ENCODE assay signal across 11 cellular contexts in the genomic region with DNA sequence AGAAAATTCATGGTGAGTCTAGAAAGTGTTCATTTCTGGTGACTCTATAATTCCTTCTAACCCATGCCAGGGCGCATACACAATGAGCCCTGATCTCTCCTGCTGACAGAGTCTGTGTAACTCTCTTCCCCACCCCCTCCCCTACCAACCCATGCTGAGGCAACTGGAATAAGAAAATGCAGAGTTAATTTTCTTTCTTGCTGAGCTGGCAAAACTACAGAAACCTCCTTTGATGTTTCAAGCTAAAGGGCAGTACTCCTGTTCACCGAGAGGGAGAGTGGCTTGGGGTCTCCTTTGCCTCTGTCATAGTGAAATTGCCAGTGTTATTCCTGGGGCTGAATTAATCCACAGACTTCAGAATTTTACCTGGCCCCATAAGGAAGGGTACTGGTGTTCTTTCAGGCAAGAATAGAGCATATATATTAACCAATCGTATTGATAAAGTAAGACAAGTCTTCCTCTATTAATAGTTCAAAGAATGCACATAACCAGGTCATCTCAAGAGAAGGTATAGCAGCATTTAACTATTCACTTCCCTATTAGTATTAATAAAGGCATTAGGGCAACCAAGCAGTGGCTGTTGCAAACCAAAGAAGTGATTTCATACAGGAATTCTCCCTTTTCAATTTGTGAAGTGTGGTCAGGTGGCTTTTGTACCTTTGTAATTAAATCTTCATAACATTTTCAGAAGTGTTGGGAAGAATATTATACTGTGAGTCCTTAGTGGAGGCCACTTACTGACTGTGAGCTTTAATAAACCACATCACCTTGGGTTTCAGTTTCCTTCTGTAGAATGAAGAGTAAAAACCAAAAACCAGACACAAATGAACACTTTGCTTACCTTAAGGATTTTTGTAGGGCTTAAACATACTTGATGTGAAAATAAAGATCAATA. TPM values are rescaled to one million over a fixed set of nuclear protein-coding genes. Genes with fewer than 3 reads are reported as not detected.
DNase-seq lines count a peak whose midpoint lies in the region; ATAC-seq, FAIRE-seq and TF ChIP-seq lines count a peak whose summit lies in the region.
"Had no signal": no experiment of that assay in that cellular context is flagged by ENCODE, and none has a peak within 500 bp of the region (broad histone marks: within the 10 kb centered on the region; RNA-seq: fewer than 3 reads in every experiment).

No MANE protein-coding gene starts in this region.

- in situ Hi-C loops in GM12878 (cut with MboI) = no loop called here

- no peaks in the 10 kb centered on the region; a peak in 2 of 4 replicates for H3K27me3 ChIP-seq in GM12878 (replicated peaks in 1 of 2; ENCODE audit: control insufficient read depth in 2 of 2, insufficient read depth in 2 of 2, low read length in 1 of 2)
- H3K27me3 ChIP-seq in Caco-2 (replicated peaks; ENCODE audit: control insufficient read depth, insufficient read depth, low read length) = no peaks in the 10 kb centered on the region

- H3K4me3 ChIP-seq in GM12878 (no peak overlapping the region), Caco-2 (ENCODE audit: low read depth, low read length) (no peak overlapping the region)

- TF ChIP-seq CTCF in GM12878 (IDR thresholded peaks at IDR 0.05 in 2 of 3, conservative IDR thresholded peaks at IDR 0.05 in 1 of 3; ENCODE audit: control insufficient read depth in 2 of 3, extremely low read depth in 1 of 3, insufficient read depth in 1 of 3, low read depth in 3 of 3, low read length in 3 of 3) (no peak), Caco-2 (IDR thresholded peaks at IDR 0.05; ENCODE audit: insufficient read depth in 1 of 2, low read depth in 1 of 2, low read length in 1 of 2, severe bottlenecking in 1 of 2, unreplicated experiment in 1 of 2) (no peak)

- RAD21 ChIA-PET in GM12878 (lab: Charles Lee; ENCODE audit: unreplicated experiment) = no interaction called here

- DNase-seq in GM12878 (ENCODE audit: low read depth, low spot score) (no peak), OCI-M1 (lab: John Stamatoyannopoulos, UW) (no peak), Caco-2 (no peak), AG20443 (ENCODE audit: low spot score) (no peak)
- no peak for DNase-seq in activated T-cell treated with anti-CD3 and anti-CD28 coated beads, Interleukin-2, amount 50 U/mL, for 24 hours
- DNase-seq: activated T-cell treated with anti-CD3 and anti-CD28 coated beads, Interleukin-2, amount 50 U/mL, for 48 hours; HCEC 1CT had no signal

- H3K9me3 Mint-ChIP-seq in Caco-2 (ENCODE audit: unreplicated experiment) = no peaks in the 10 kb centered on the region
- no peaks in the 10 kb centered on the region for H3K9me3 Mint-ChIP-seq in activated T-cell treated with anti-CD3 and anti-CD28 coated beads, Interleukin-2, amount 50 U/mL, for 24 hours

- BruUV-seq in GM12878 (replicated peaks; lab: Mats Ljungman, UMichigan) (no TSS peak), Caco-2 (replicated peaks; lab: Mats Ljungman, UMichigan) (no TSS peak)

- H3K27ac Mint-ChIP-seq in Caco-2 (ENCODE audit: unreplicated experiment) = no peak overlapping the region
- no peak overlapping the region for H3K27ac Mint-ChIP-seq in activated T-cell treated with anti-CD3 and anti-CD28 coated beads, Interleukin-2, amount 50 U/mL, for 24 hours

- no peak for TF ChIP-seq RAD21 in GM12878 (IDR thresholded peaks at IDR 0.05; ENCODE audit: insufficient read depth, low read depth, low read length)

- SMC1A ChIA-PET in GM12878 (lab: Charles Lee; ENCODE audit: uncharacterized antibody, unreplicated experiment) = interaction anchor here (0.6 to 0.7 kb wide), 4 partner anchors 210 to 512 kb away, joined by 3 to 4 read pairs (median 4); no protein-coding TSS in a partner anchor

- WGBS in GM12878 (ENCODE audit: insufficient coverage, insufficient replicate concordance, low lambda C conversion rate, missing lambda C conversion rate) = 11% methylated on average over 3 of the region's 3 CpGs

- no peak overlapping the region for H3K4me3 Mint-ChIP-seq in Caco-2 (ENCODE audit: unreplicated experiment)
- no peak overlapping the region for H3K4me3 Mint-ChIP-seq in activated T-cell treated with anti-CD3 and anti-CD28 coated beads, Interleukin-2, amount 50 U/mL, for 24 hours

- no peak overlapping the region for H3K9ac ChIP-seq in GM12878 (ENCODE audit: control insufficient read depth, insufficient read depth, low read length)

- H2AFZ ChIP-seq in GM12878 (ENCODE audit: control insufficient read depth, low read depth, low read length) = no peak overlapping the region

- H3K27me3 Mint-ChIP-seq in Caco-2 (ENCODE audit: insufficient read depth, unreplicated experiment) = peaks cover 18% of the 10 kb centered on the region
- H3K27me3 Mint-ChIP-seq in activated T-cell treated with anti-CD3 and anti-CD28 coated beads, Interleukin-2, amount 50 U/mL, for 24 hours = peaks cover 61% of the 10 kb centered on the region

- FAIRE-seq in GM12878 (lab: Jason Lieb, UNC) = peak; percentile 31

- H3K79me2 ChIP-seq in GM12878 (ENCODE audit: control insufficient read depth, insufficient read depth, low read length) = no peaks in the 10 kb centered on the region

- POLR2A ChIA-PET in GM12878 (lab: Charles Lee) = interaction anchor here (0.6 kb wide), 1 partner anchor 25 kb away, joined by 3 read pairs; no protein-coding TSS in a partner anchor
- POLR2A ChIA-PET in Caco-2 (lab: Charles Lee) = no interaction called here

- peak overlapping the region; percentile 13; the same call in 1 of the 2 replicates for H3K4me2 ChIP-seq in GM12878 (ENCODE audit: control insufficient read depth, insufficient read depth)

- H3K36me3 Mint-ChIP-seq in Caco-2 (ENCODE audit: insufficient read depth, unreplicated experiment) = no peaks in the 10 kb centered on the region
- H3K36me3 Mint-ChIP-seq in activated T-cell treated with anti-CD3 and anti-CD28 coated beads, Interleukin-2, amount 50 U/mL, for 24 hours (ENCODE audit: low read depth) = no peaks in the 10 kb centered on the region

- H4K20me1 ChIP-seq in GM12878 (ENCODE audit: control insufficient read depth, insufficient read depth) = no peaks in the 10 kb centered on the region

- ATAC-seq in GM18502 (IDR thresholded peaks at IDR 0.05; ENCODE audit: poor library complexity, unreplicated experiment) = peak; percentile 87
- ATAC-seq in GM21423 (IDR thresholded peaks at IDR 0.05; ENCODE audit: unreplicated experiment) = peak; percentile 83
- peak; percentile 76 for ATAC-seq in HG03066 (IDR thresholded peaks at IDR 0.05; ENCODE audit: low read depth, unreplicated experiment)
- peak; percentile 91 for ATAC-seq in GM12878

- peaks cover 8% of the 10 kb centered on the region for H3K4me1 ChIP-seq in GM12878 (ENCODE audit: control insufficient read depth, insufficient read depth, low read length)
- H3K4me1 ChIP-seq in Caco-2 = no peaks in the 10 kb centered on the region

- H3K9me3 ChIP-seq in GM12878 (replicated peaks; ENCODE audit: control insufficient read depth, insufficient read depth, low read length) (no peaks in the 10 kb centered on the region), Caco-2 (no peaks in the 10 kb centered on the region)

- no peak overlapping the region for H3K27ac ChIP-seq in GM12878 (ENCODE audit: control insufficient read depth, insufficient read depth)

- intact Hi-C loops in GM12878 (cut with micrococcal nuclease; ENCODE audit: unreplicated experiment) = no loop called here
- intact Hi-C loops in Caco-2 (cut with micrococcal nuclease; ENCODE audit: unreplicated experiment) = no loop called here

- H3K36me3 ChIP-seq in GM12878 (ENCODE audit: control insufficient read depth in 2 of 2, insufficient read depth in 2 of 2, low read length in 1 of 2) (no peaks in the 10 kb centered on the region), Caco-2 (ENCODE audit: control insufficient read depth, insufficient read depth, low read length) (no peaks in the 10 kb centered on the region)

- TF ChIP-seq EP300 in GM12878 (IDR thresholded peaks at IDR 0.05; ENCODE audit: borderline replicate concordance in 1 of 2, control insufficient read depth in 1 of 2, low read depth in 2 of 2, low read length in 2 of 2) = no peak

- CTCF ChIA-PET in GM12878 (lab: Yijun Ruan, JAX) = interaction anchor here (1.2 kb wide), 1 partner anchor 40 kb away, joined by 3 read pairs; no protein-coding TSS in a partner anchor
- CTCF ChIA-PET in Caco-2 (lab: Charles Lee) = no interaction called here

- no peak for TF ChIP-seq POLR2A in GM12878 (IDR thresholded peaks at IDR 0.05; ENCODE audit: low read depth, low read length)

- H3K4me1 Mint-ChIP-seq in Caco-2 (ENCODE audit: low read depth, unreplicated experiment) = peaks cover 7% of the 10 kb centered on the region
- peaks cover 12% of the 10 kb centered on the region for H3K4me1 Mint-ChIP-seq in activated T-cell treated with anti-CD3 and anti-CD28 coated beads, Interleukin-2, amount 50 U/mL, for 24 hours (ENCODE audit: low read depth)

TF ChIP-seq in GM12878, 131 proteins besides CTCF, POLR2A, EP300 and RAD21 (continues in another document):
- TF ChIP-seq SPI1 (IDR thresholded peaks at IDR 0.05; ENCODE audit: borderline replicate concordance, insufficient read depth, low read depth, low read length) (peak; percentile 44; the same call in 1 of the 2 replicates), MTA2 (IDR thresholded peaks at IDR 0.05; ENCODE audit: low read depth) (0 out of 2 replicates have a peak, but pooled peaks have one; percentile 26), MXI1 (IDR thresholded peaks at IDR 0.05; ENCODE audit: low read depth, low read length) (no peak), MEF2A (IDR thresholded peaks at IDR 0.05; ENCODE audit: insufficient read depth, low read depth, low read length) (0 out of 2 replicates have a peak, but pooled peaks have one; percentile 21)

RNA-seq across cellular contexts. Expression of a gene that starts 4.1 kb away (rescaled TPM):
- not detected in 2 replicates for total RNA-seq in GM12878 (2013; cell fraction: nucleolus; rRNA removed)
- total RNA-seq in GM12878 (2014; rRNA removed) (not detected in 2 replicates), GM12878 (2014; rRNA removed; fragmentation: Illumina TruSeq; extraction: Trizol) (not detected in 2 replicates), GM12878 (2021) (not detected in 2 replicates), Caco-2 (2022) (not detected in 2 replicates)
- polyA plus RNA-seq in GM12878 (2011; ENCODE audit: low read depth) = not detected
- polyA plus RNA-seq in GM12878 (2011; rRNA removed) (not detected in 2 replicates), GM12878 (2014; fragmentation: Illumina TruSeq; extraction: Trizol) (0.06 TPM in 1 of 2 replicates, not detected in the other), GM12878 (2014; fragmentation: Nextera tagmentation; extraction: Ambion mirVana) (not detected), GM12878 (2014; rRNA removed) (not detected in 2 replicates), GM12878 (2016; fragmentation: Nextera tagmentation; extraction: Ambion mirVana) (under 1 TPM in 1 of 2 experiments, not detected in 1; 0.16 TPM)
- polyA plus RNA-seq in GM12878 (2011; cell fraction: cytosol; rRNA removed) = 0.03 TPM in 1 of 2 replicates, not detected in the other
- not detected in 2 replicates for polyA plus RNA-seq in GM12878 (2011; cell fraction: nucleus; rRNA removed)
- polyA plus RNA-seq in GM12878 (2012) = not detected in 2 replicates
- polyA minus RNA-seq in GM12878 (2011; rRNA and poly(A)+ RNA removed) = not detected in 2 replicates
- polyA minus RNA-seq in GM12878 (2011; cell fraction: cytosol; rRNA and poly(A)+ RNA removed) = not detected in 2 replicates
- not detected in 2 replicates for polyA minus RNA-seq in GM12878 (2011; cell fraction: nucleus; rRNA and poly(A)+ RNA removed)
- total RNA-seq: dermis microvascular lymphatic vessel endothelial cell had no signal
